ENCODE assay signal across 16 cellular contexts in the genomic region with DNA sequence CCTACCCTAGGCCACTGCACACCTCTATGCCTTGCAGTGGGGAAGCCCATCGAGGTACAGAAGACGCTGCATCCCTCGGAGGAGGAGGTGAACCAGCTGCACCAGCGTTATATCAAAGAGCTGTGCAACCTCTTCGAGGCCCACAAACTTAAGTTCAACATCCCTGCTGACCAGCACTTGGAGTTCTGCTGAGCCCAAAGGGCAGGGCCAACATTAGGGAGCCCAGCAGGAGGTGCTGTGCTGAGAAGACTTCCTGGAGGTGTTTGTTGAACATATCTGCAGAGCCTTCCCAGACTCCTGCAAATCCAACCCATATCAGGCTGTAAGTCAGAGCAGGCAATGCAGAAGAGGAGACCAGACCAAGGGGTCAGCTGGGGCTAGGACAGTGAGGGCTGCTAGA. TPM values are rescaled to one million over a fixed set of nuclear protein-coding genes. Genes with fewer than 3 reads are reported as not detected.
DNase-seq lines count a peak whose midpoint lies in the region; ATAC-seq and TF ChIP-seq lines count a peak whose summit lies in the region.
"Had no signal": no experiment of that assay in that cellular context is flagged by ENCODE, and none has a peak within 500 bp of the region (broad histone marks: within the 10 kb centered on the region; RNA-seq: fewer than 3 reads in every experiment).

No MANE protein-coding gene starts in this region.

- intact Hi-C loops in PC-3 (cut with micrococcal nuclease), result no loop called here

- no peaks in the 10 kb centered on the region for H3K79me2 ChIP-seq in PC-3 (ENCODE audit: low read length)

- ATAC-seq in PC-3 (no peak), GM21825 (IDR thresholded peaks at IDR 0.05; ENCODE audit: unreplicated experiment) (no peak), GM21390 (IDR thresholded peaks at IDR 0.05; ENCODE audit: unreplicated experiment) (no peak)

- no peaks in the 10 kb centered on the region for H3K9me3 ChIP-seq in PC-3 (ENCODE audit: low read length)

- in situ Hi-C loops in KBM-7 (cut with MboI; ENCODE audit: low pct_unique_long_range_greater_than_20kb, low sequenced_read_pairs), result no loop called here

- no peak overlapping the region for H3K4me2 ChIP-seq in PC-3 (ENCODE audit: low read length)

- no peaks in the 10 kb centered on the region for H4K20me1 ChIP-seq in PC-3 (ENCODE audit: low read length)

- no peak overlapping the region for H3K9ac ChIP-seq in PC-3 (ENCODE audit: low read length)
- H3K9ac ChIP-seq: GM23248 had no signal

- CTCF ChIA-PET in PC-3 (lab: Charles Lee), result no interaction called here

- no peak overlapping the region for H3K4me3 ChIP-seq in PC-3 (ENCODE audit: low read length)
- H3K4me3 ChIP-seq: GM23248 had no signal

- no peaks in the 10 kb centered on the region for H3K27me3 ChIP-seq in PC-3 (ENCODE audit: low read length)

- no peaks in the 10 kb centered on the region for H3F3A ChIP-seq in PC-3 (ENCODE audit: low read length, unreplicated experiment)

- DNase-seq in activated CD4-positive, CD25-positive, alpha-beta regulatory T cell treated with anti-CD3 and anti-CD28 coated beads, Interleukin-2, amount 50 U/mL, for 72 hours, result peak; percentile 24
- DNase-seq in activated CD4-positive, CD25-positive, alpha-beta regulatory T cell (lab: John Stamatoyannopoulos, UW), result no peak
- DNase-seq in PC-3, result no peak
- peak; percentile 36 for DNase-seq in islet precursor cell
- no peak for DNase-seq in KBM-7
- DNase-seq: C1 segment of cervical spinal cord; Calu3; CD4-positive, alpha-beta T cell; DMS 273 treated with DMSO at 0.1 percent for 48 hours; GM23248 had no signal

- peaks cover 7% of the 10 kb centered on the region; the same call in 1 of the 2 replicates for H3K4me1 ChIP-seq in PC-3 (ENCODE audit: insufficient read depth, low read length)

- H2AFZ ChIP-seq in PC-3 (ENCODE audit: low read length), result no peak overlapping the region
- H2AFZ ChIP-seq: GM23248 had no signal

- no TSS peak for BruUV-seq in PC-3 (replicated peaks; lab: Mats Ljungman, UMichigan)

- TF ChIP-seq CTCF in GM12872 (IDR thresholded peaks at IDR 0.05; ENCODE audit: insufficient read depth, low read depth, low read length) (0 out of 3 replicates have a peak, but pooled peaks have one; percentile 17), PC-3 (conservative IDR thresholded peaks at IDR 0.05; ENCODE audit: low read depth, low read length) (0 out of 2 replicates have a peak, but pooled peaks have one; percentile 25)

- no peak overlapping the region for H3K27ac ChIP-seq in PC-3 (ENCODE audit: low read length)
- H3K27ac ChIP-seq: 22Rv1, GM23248 had no signal

- POLR2A ChIA-PET in PC-3 (lab: Charles Lee; ENCODE audit: unreplicated experiment), result no interaction called here

- no peaks in the 10 kb centered on the region for H3K36me3 ChIP-seq in PC-3 (ENCODE audit: low read depth, low read length)

- no peaks in the 10 kb centered on the region for H3K9me2 ChIP-seq in PC-3 (replicated peaks; ENCODE audit: low read length)

RNA-seq across cellular contexts. Expression of gene MOGAT2, which starts 13.5 kb away (rescaled TPM):
- not detected in 2 replicates for total RNA-seq in PC-3 (2014; rRNA removed)
- total RNA-seq: Calu3; CD4-positive, alpha-beta T cell; Daoy; GM23248; HT-29 had no signal

RNA-seq across cellular contexts. Expression of gene DGAT2, which starts 37.5 kb away (rescaled TPM):
- total RNA-seq in PC-3 (2014; rRNA removed), result 14.3 and 18.5 TPM in 2 replicates

Comparison
In these comparisons a context has a peak if more than half of its experiments do, and no peak if none do; other contexts are left out.
1. DNase-seq: peak in activated CD4-positive, CD25-positive, alpha-beta regulatory T cell treated with anti-CD3 and anti-CD28 coated beads, Interleukin-2, amount 50 U/mL, for 72 hours (single experiment) and islet precursor cell (single experiment); none in activated CD4-positive, CD25-positive, alpha-beta regulatory T cell (0 of 4), PC-3 (single experiment) and KBM-7 (single experiment).